Comparison of ENCODE assay signal across 8 cellular contexts in the genomic region with DNA sequence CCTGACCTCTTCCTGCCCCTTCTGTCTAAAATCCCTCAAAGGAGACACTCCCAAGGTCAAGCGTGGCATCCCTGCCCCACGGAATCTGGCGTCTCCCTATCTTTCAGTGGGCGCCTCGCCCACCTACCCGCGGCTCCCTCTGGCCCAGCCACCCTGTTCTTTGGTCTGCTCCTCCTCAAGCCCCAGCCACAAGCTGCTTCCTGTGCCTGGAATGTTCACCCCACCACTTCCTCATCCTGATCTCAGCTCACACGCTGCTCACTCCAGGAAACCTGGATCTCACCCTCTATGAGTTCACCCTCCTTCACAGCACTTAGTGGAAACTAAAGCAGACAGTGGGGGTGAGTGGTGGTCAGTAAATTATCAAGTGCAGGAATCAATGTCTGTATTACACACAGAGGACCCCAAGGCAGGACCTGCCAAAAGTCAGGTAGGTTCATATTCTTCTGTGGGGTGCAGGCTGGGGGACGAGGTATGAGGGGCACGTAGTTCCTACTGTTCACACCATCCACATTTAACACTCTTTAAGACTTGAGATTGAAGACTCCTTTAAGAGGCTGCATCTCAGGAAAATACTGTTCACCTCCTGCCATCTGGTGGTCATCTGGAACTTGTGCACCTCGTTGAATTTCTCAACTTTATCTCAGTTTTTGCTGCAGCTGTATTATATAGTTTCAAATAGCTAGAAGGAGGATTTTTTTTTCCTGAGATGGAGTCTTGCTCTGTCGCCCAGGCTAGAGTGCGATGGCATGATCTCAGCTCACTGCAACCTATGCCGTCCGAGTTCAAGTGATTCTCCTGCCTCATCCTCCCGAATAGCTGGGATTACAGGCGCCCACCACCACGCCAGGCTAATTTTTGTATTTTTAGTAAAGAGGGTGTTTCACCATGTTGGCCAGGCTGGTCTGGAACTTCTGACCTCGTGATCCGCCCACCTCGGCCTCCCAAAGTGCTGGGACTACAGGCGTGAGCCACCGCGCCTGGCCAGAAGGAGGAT.
DNase-seq lines count a peak whose midpoint lies in the region; ATAC-seq and TF ChIP-seq lines count a peak whose summit lies in the region.

No MANE protein-coding gene starts in this region.

- H3K4me3 Mint-ChIP-seq in Caco-2 (ENCODE audit: unreplicated experiment), result no peak overlapping the region

- ATAC-seq in GM18517 (IDR thresholded peaks at IDR 0.05; ENCODE audit: unreplicated experiment), result peak; percentile 61

- H3K4me1 Mint-ChIP-seq in Caco-2 (ENCODE audit: low read depth, unreplicated experiment), result peaks cover 8% of the 10 kb centered on the region

- H3K9me3 ChIP-seq in Caco-2 (no peaks in the 10 kb centered on the region), ovary (no peaks in the 10 kb centered on the region)

- H3K4me1 ChIP-seq in Caco-2 (0 out of 2 replicates have a peak, but pooled peaks cover 2% of the 10 kb centered on the region), ovary (ENCODE audit: insufficient read depth) (no peaks in the 10 kb centered on the region)

- no peaks in the 10 kb centered on the region for H3K27me3 ChIP-seq in Caco-2 (replicated peaks; ENCODE audit: control insufficient read depth, insufficient read depth, low read length)
- H3K27me3 ChIP-seq in ovary, result no peaks in the 10 kb centered on the region

- H3K27ac ChIP-seq in ovary, result no peak overlapping the region

- H3K4me3 ChIP-seq in Caco-2 (ENCODE audit: low read depth, low read length) (no peak overlapping the region), ovary (no peak overlapping the region)

- no TSS peak for BruUV-seq in Caco-2 (replicated peaks; lab: Mats Ljungman, UMichigan)

- H3K9me3 Mint-ChIP-seq in Caco-2 (ENCODE audit: unreplicated experiment), result no peaks in the 10 kb centered on the region

- H3K27ac Mint-ChIP-seq in Caco-2 (ENCODE audit: unreplicated experiment), result no peak overlapping the region

- TF ChIP-seq EP300 in Ishikawa (IDR thresholded peaks at IDR 0.05; ENCODE audit: borderline replicate concordance), result no peak
- TF ChIP-seq EP300 in ovary (IDR thresholded peaks at IDR 0.05), result no peak

- TF ChIP-seq RAD21 in Ishikawa (IDR thresholded peaks at IDR 0.05; ENCODE audit: low read depth), result peak; percentile 85

- peaks cover 21% of the 10 kb centered on the region for H3K36me3 Mint-ChIP-seq in Caco-2 (ENCODE audit: insufficient read depth, unreplicated experiment)

- WGBS in ovary, 3 donors, result 49 to 55% (median 52%) methylated on average over 24 of the region's 24 CpGs

- TF ChIP-seq POLR2A in ovary (IDR thresholded peaks at IDR 0.05), result no peak

- CTCF ChIA-PET in Caco-2 (lab: Charles Lee), result interaction anchor here (0.7 to 1.4 kb wide), 5 partner anchors 13 to 186 kb away, joined by 3 to 8 read pairs (median 3); no protein-coding TSS in a partner anchor

- DNase-seq in Caco-2, result peak; percentile 68 to 71
- peak; percentile 15 to 58 for DNase-seq in SW 1271 (lab: John Stamatoyannopoulos, UW)
- DNase-seq in fibroblast of the conjunctiva (ENCODE audit: low read depth), result peak; percentile 73
- DNase-seq in ovary, result peak in 2 of 5 donors; percentile 25 to 37
- no peak for DNase-seq in GOT3 (lab: John Stamatoyannopoulos, UW)
- DNase-seq in activated T-cell treated with anti-CD3 and anti-CD28 coated beads, Interleukin-2, amount 50 U/mL, for 1 hour, result no peak

- H3K27me3 Mint-ChIP-seq in Caco-2 (ENCODE audit: insufficient read depth, unreplicated experiment), result no peaks in the 10 kb centered on the region

- intact Hi-C loops in Caco-2 (cut with micrococcal nuclease; ENCODE audit: unreplicated experiment) (loop anchor here (1.0 to 10.0 kb wide), 7 partner anchors 38 to 1400 kb away; no protein-coding TSS in a partner anchor), ovary (cut with DNase I) (no loop called here)

- TF ChIP-seq CTCF in Caco-2 (IDR thresholded peaks at IDR 0.05; ENCODE audit: insufficient read depth in 1 of 2, low read depth in 1 of 2, low read length in 1 of 2, severe bottlenecking in 1 of 2, unreplicated experiment in 1 of 2) (peak; percentile 86 to 87), ovary (IDR thresholded peaks at IDR 0.05) (peak in 2 of 3 donors; percentile 39 to 40)

- H3K36me3 ChIP-seq in Caco-2 (ENCODE audit: control insufficient read depth, insufficient read depth, low read length), result no peaks in the 10 kb centered on the region
- H3K36me3 ChIP-seq in ovary, result no peaks in the 10 kb centered on the region

- POLR2A ChIA-PET in Caco-2 (lab: Charles Lee), result no interaction called here

TF ChIP-seq in Ishikawa, 13 proteins besides CTCF, POLR2A, EP300 and RAD21:
- TF ChIP-seq MAX (IDR thresholded peaks at IDR 0.05) (no peak), EGR1 (IDR thresholded peaks at IDR 0.05) (no peak), REST (IDR thresholded peaks at IDR 0.05; ENCODE audit: low read depth) (no peak), CREB1 (IDR thresholded peaks at IDR 0.05; ENCODE audit: low read depth) (no peak)

Comparison
In these comparisons a context has a peak if more than half of its experiments do, and no peak if none do; other contexts are left out.
1. DNase-seq: peak in Caco-2 (2 of 2), SW 1271 (2 of 2) and fibroblast of the conjunctiva (single experiment); none in GOT3 (single experiment) and activated T-cell treated with anti-CD3 and anti-CD28 coated beads, Interleukin-2, amount 50 U/mL, for 1 hour (single experiment).